7 cellular contexts compared by ENCODE assay signal in the genomic region with DNA sequence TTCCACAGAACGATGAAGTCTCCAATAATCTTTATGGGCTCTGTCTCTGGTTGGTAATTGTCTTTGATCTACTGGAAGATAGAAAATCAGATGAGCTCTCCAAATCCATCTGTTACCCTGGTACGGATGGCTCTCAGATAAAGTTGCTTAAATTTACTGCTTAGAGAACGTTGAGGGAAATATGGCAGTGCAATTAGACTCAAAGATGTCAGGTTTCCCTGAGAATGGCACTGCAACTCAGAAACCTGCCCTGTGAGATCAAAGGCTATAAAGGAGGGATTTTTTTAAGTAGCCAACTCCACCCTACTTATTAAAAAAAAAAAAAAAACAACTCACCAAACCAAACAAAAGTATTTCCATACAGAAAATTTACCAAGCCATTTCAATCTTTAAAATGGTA. TPM values are rescaled to one million over a fixed set of nuclear protein-coding genes. Genes with fewer than 3 reads are reported as not detected.
A peak's percentile ranks its signal among the peaks of the same experiment; 100 is the strongest.
DNase-seq lines count a peak whose midpoint lies in the region; ATAC-seq, FAIRE-seq and TF ChIP-seq lines count a peak whose summit lies in the region.

No MANE protein-coding gene starts in this region.

- TF ChIP-seq POLR2A in gastroesophageal sphincter (IDR thresholded peaks at IDR 0.05) (no peak), stomach (IDR thresholded peaks at IDR 0.05) (no peak)

- ATAC-seq in gastroesophageal sphincter = no peak

- H3K36me3 ChIP-seq in gastroesophageal sphincter = no peaks in the 10 kb centered on the region
- H3K36me3 ChIP-seq in stomach = peaks cover 0 to 3% (median 0%) of the 10 kb centered on the region in 4 donors

- DNase-seq in GM18507 (ENCODE audit: extremely low spot score, insufficient read length, low read depth) (no peak), SW480 (ENCODE audit: low spot score) (peak; percentile 31), stomach (no peak), NCI-H2081 treated with DMSO at 0.1 percent for 48 hours (lab: John Stamatoyannopoulos, UW) (no peak), middle frontal gyrus (ENCODE audit: extremely low spot score, low spot score) (no peak), ureter (ENCODE audit: low spot score) (no peak)

- H3K27ac ChIP-seq in gastroesophageal sphincter (peak overlapping the region in 3 of 4 donors; percentile 28 to 91 (median 86)), stomach (peak overlapping the region in 4 of 5 donors; percentile 90 to 97 (median 92))

- peak; percentile 49 for FAIRE-seq in GM18507 (lab: Jason Lieb, UNC)

- H3K4me3 ChIP-seq in gastroesophageal sphincter = no peak overlapping the region
- H3K4me3 ChIP-seq in stomach = no peak overlapping the region

- TF ChIP-seq EP300 in gastroesophageal sphincter (IDR thresholded peaks at IDR 0.05) (no peak), stomach (IDR thresholded peaks at IDR 0.05) (no peak)

- H3K27me3 ChIP-seq in gastroesophageal sphincter (no peaks in the 10 kb centered on the region), stomach (no peaks in the 10 kb centered on the region)

- H3K9me3 ChIP-seq in gastroesophageal sphincter (no peaks in the 10 kb centered on the region), stomach (no peaks in the 10 kb centered on the region)

- intact Hi-C loops in stomach (cut with DNase I; ENCODE audit: low total_unique reads) = no loop called here

- H3K4me1 ChIP-seq in gastroesophageal sphincter (peaks cover 0 to 82% (median 9%) of the 10 kb centered on the region in 3 donors), stomach (peaks cover 33 to 87% (median 57%) of the 10 kb centered on the region in 4 donors)

- WGBS in gastroesophageal sphincter (ENCODE audit: low coverage in 1 of 2), 2 donors = 61 to 62% methylated on average over 3 of the region's 3 CpGs
- 55 to 64% (median 62%) methylated on average over 3 of the region's 3 CpGs for WGBS in stomach, 5 donors

- TF ChIP-seq CTCF in gastroesophageal sphincter (IDR thresholded peaks at IDR 0.05) (no peak), stomach (IDR thresholded peaks at IDR 0.05) (no peak)

RNA-seq across cellular contexts. Expression of gene BIRC3, which starts 0.8 kb away (rescaled TPM):
- total RNA-seq in gastroesophageal sphincter (10 to 100 TPM; 10.6 to 19.0 (median 14.0) TPM), stomach (100 to 1,000 TPM in 1 of 5 donors, 10 to 100 TPM in 3, under 1 TPM in 1; 0.58 to 137 (median 33.4) TPM), ureter (15.5 TPM)
- 10 to 100 TPM; 43.3 to 78.1 (median 46.4) TPM for polyA plus RNA-seq in stomach

RNA-seq across cellular contexts. Expression of gene BIRC2, which starts 30.5 kb away (rescaled TPM):
- total RNA-seq in gastroesophageal sphincter (10 to 100 TPM; 22.4 to 58.2 (median 34.0) TPM), stomach (100 to 1,000 TPM in 2 of 5 donors, 10 to 100 TPM in 3; 33.6 to 301 (median 55.4) TPM), ureter (44.4 TPM)
- 10 to 100 TPM; 17.3 to 24.6 (median 20.0) TPM for polyA plus RNA-seq in stomach
